Comparison of ENCODE assay signal across 8 cellular contexts in the genomic region with DNA sequence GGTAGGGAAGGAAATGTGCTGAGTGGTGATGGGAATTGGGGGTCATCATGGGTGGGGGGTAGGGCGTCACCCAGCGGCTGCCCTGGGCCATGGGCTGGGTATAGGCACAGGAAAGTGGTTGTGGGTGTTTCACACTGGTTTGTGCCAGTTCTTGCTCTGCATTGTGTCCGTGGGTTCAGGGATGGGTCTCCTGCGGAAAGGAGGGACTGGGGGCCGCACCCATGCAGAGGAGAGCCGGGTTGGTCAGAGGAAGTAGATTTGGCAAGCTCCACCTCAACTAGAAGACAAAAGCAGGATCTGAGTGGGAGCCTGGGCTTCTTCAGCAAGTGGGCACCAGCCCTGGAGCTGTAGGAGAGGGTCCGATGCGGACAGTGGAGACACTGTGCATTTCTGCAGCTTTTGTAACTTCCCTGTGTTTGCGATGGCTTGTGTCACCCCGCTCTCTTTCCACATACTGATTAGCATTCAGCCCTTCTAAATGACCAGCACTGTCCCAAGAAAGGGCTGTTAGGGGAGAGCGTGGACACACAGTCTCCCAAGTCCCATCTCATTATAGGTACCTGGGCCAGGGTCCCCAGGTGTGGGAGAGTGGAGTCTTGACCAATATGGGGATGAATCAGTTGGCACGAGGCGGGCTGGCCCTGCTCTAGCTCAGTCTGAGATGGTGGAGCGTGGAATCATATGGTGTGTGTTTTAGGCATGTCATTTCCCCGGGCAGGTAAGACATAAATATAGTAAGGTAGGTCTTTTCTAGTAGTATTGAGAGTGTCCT.
DNase-seq lines count a peak whose midpoint lies in the region; FAIRE-seq and TF ChIP-seq lines count a peak whose summit lies in the region.

No MANE protein-coding gene starts in this region.

- no peak for TF ChIP-seq POLR2A in H1 (IDR thresholded peaks at IDR 0.05; ENCODE audit: control extremely low read depth in 1 of 2, low read depth in 2 of 2, low read length in 2 of 2)
- TF ChIP-seq POLR2A in prostate gland (IDR thresholded peaks at IDR 0.05): no peak

- peak overlapping the region in 1 of 2 experiments; percentile 98; a peak in 1 of 4 replicates for H3K4me2 ChIP-seq in H1 (ENCODE audit: insufficient read depth in 1 of 2, low read depth in 2 of 2, low read length in 2 of 2)

- H3K9me3 ChIP-seq in H1 (ENCODE audit: insufficient read depth in 2 of 2, low read depth in 1 of 2, low read length in 1 of 2) (no peaks in the 10 kb centered on the region), prostate gland (no peaks in the 10 kb centered on the region)

- H2BK12ac ChIP-seq in H1 (ENCODE audit: low read depth, low read length): no peak overlapping the region

- TF ChIP-seq EP300 in H1 (IDR thresholded peaks at IDR 0.05; ENCODE audit: borderline replicate concordance in 1 of 2, low read depth in 2 of 2, low read length in 2 of 2): no peak

- peak; percentile 54 for DNase-seq in GM12865 (ENCODE audit: low read depth)
- DNase-seq in NOMO-1 treated with dmso at 0.1 percent for 144 hours (lab: John Stamatoyannopoulos, UW; ENCODE audit: unreplicated experiment): peak; percentile 64
- no peak for DNase-seq in H1 (ENCODE audit: low read depth in 1 of 2, low spot score in 2 of 2)
- DNase-seq in prostate gland (ENCODE audit: low spot score): no peak
- DNase-seq in NCI-H524 treated with DMSO at 0.1 percent for 48 hours (lab: John Stamatoyannopoulos, UW): no peak
- DNase-seq in H7: no peak
- DNase-seq in GM19240 (ENCODE audit: insufficient read length, low spot score): no peak
- DNase-seq in COLO668 (lab: John Stamatoyannopoulos, UW; ENCODE audit: unreplicated experiment): no peak

- no peak overlapping the region for H2BK20ac ChIP-seq in H1 (ENCODE audit: low read length)

- TF ChIP-seq CTCF in GM12865 (IDR thresholded peaks at IDR 0.05; ENCODE audit: insufficient read depth, low read depth, low read length, missing control alignments): peak; percentile 16
- TF ChIP-seq CTCF in H1 (IDR thresholded peaks at IDR 0.05; ENCODE audit: control extremely low read depth in 1 of 3, insufficient read depth in 1 of 3, low read depth in 1 of 3, low read length in 3 of 3): no peak
- TF ChIP-seq CTCF in prostate gland (IDR thresholded peaks at IDR 0.05): no peak

- peaks cover 14% of the 10 kb centered on the region for H3K79me1 ChIP-seq in H1 (ENCODE audit: low read depth, low read length)

- peaks cover 15 to 40% of the 10 kb centered on the region in 2 experiments for H4K20me1 ChIP-seq in H1 (replicated peaks in 1 of 2; ENCODE audit: control insufficient read depth in 1 of 2, insufficient read depth in 2 of 2, low read length in 2 of 2)

- intact Hi-C loops in prostate gland (cut with DNase I): loop anchor here (5.0 kb wide), 1 partner anchor 43 kb away; no protein-coding TSS in a partner anchor

- H3K9ac ChIP-seq in H1 (replicated peaks in 1 of 4; ENCODE audit: extremely low read depth in 1 of 4, low read depth in 3 of 4, low read length in 3 of 4): no peak overlapping the region

- H3K4me3 ChIP-seq in GM12865 (ENCODE audit: low read depth, low read length) (peak overlapping the region; percentile 89), H1 (ENCODE audit: extremely low read depth in 1 of 4, insufficient read depth in 2 of 4, low read depth in 3 of 4, low read length in 4 of 4) (no peak overlapping the region), prostate gland (peak overlapping the region in 1 of 2 donors; percentile 0), H7 (ENCODE audit: insufficient read depth, low read depth, low read length) (no peak overlapping the region)

- 87% methylated on average over 15 of the region's 15 CpGs; no CpG with 5 or more reads in 1 of the 2 experiments for WGBS in H1 (ENCODE audit: extremely low coverage in 1 of 2, insufficient coverage in 1 of 2, insufficient read length in 1 of 2, insufficient replicate concordance in 2 of 2, low coverage in 1 of 2, low lambda C conversion rate in 2 of 2, missing lambda C conversion rate in 1 of 2), 2 experiments
- WGBS in prostate gland: 74% methylated on average over 15 of the region's 15 CpGs

- POLR2A ChIA-PET in H1 (lab: Charles Lee; ENCODE audit: partially characterized antibody): interaction anchor here (1.5 kb wide), 1 partner anchor 18 kb away, joined by 4 read pairs; no protein-coding TSS in a partner anchor

- no peak for TF ChIP-seq RAD21 in H1 (IDR thresholded peaks at IDR 0.05 in 1 of 2, conservative IDR thresholded peaks at IDR 0.05 in 1 of 2; ENCODE audit: low read depth in 2 of 2, low read length in 2 of 2)

- no peak overlapping the region for H2BK5ac ChIP-seq in H1 (ENCODE audit: low read depth, low read length)

- H3K23me2 ChIP-seq in H1 (ENCODE audit: low read depth, low read length): peaks cover 21% of the 10 kb centered on the region

- CTCF ChIA-PET in H1 (lab: Charles Lee; ENCODE audit: partially characterized antibody): interaction anchor here (0.7 to 2.2 kb wide), 6 partner anchors 8 to 445 kb away, joined by 3 to 10 read pairs (median 4); no protein-coding TSS in a partner anchor

- H2AFZ ChIP-seq in H1 (ENCODE audit: low read length): no peak overlapping the region

- H3K27ac ChIP-seq in H1 (ENCODE audit: low read depth, low read length) (no peak overlapping the region), prostate gland (peak overlapping the region; percentile 91 to 97)

- no peak overlapping the region; the same call in 1 of the 2 replicates for H2AK5ac ChIP-seq in H1 (ENCODE audit: low read depth, low read length)

- H3K79me2 ChIP-seq in H1 (ENCODE audit: control insufficient read depth in 1 of 2, insufficient read depth in 2 of 2, low read length in 2 of 2): peaks cover 12 to 69% of the 10 kb centered on the region in 2 experiments; a peak in 3 of 4 replicates

- H2BK120ac ChIP-seq in H1 (replicated peaks; ENCODE audit: low read depth, low read length): no peak overlapping the region

- H3K23ac ChIP-seq in H1 (ENCODE audit: insufficient read length): no peak overlapping the region

- H2BK15ac ChIP-seq in H1 (ENCODE audit: low read length): no peak overlapping the region

- H3K56ac ChIP-seq in H1 (replicated peaks; ENCODE audit: insufficient read length, low read depth, low read length): no peak overlapping the region

- H3K27me3 ChIP-seq in H1 (replicated peaks in 1 of 4; ENCODE audit: control insufficient read depth in 3 of 4, extremely low read depth in 1 of 4, insufficient read depth in 3 of 4, low read length in 3 of 4): peaks cover 0 to 9% (median 3%) of the 10 kb centered on the region in 4 experiments; a peak in 3 of 7 replicates
- no peaks in the 10 kb centered on the region for H3K27me3 ChIP-seq in prostate gland (replicated peaks; ENCODE audit: insufficient read depth)
- H3K27me3 ChIP-seq in H7 (ENCODE audit: control insufficient read depth, insufficient read depth, low read length): no peaks in the 10 kb centered on the region

- H4K91ac ChIP-seq in H1 (replicated peaks; ENCODE audit: insufficient read length, low read length): no peak overlapping the region

- H3K4me1 ChIP-seq in H1 (replicated peaks in 1 of 4; ENCODE audit: control insufficient read depth in 3 of 4, insufficient read depth in 4 of 4, low read length in 3 of 4): peaks cover 7 to 23% (median 16%) of the 10 kb centered on the region in 4 experiments
- peaks cover 35% of the 10 kb centered on the region for H3K4me1 ChIP-seq in prostate gland (replicated peaks)

- H4K8ac ChIP-seq in H1 (ENCODE audit: extremely low read depth, insufficient read depth, low read length): no peak overlapping the region

- H3K14ac ChIP-seq in H1 (ENCODE audit: insufficient read length): no peak overlapping the region

- H4K5ac ChIP-seq in H1 (ENCODE audit: insufficient read length, low read depth, low read length): no peak overlapping the region

- FAIRE-seq in H1 (lab: Jason Lieb, UNC): no peak

- H3K4ac ChIP-seq in H1 (replicated peaks; ENCODE audit: insufficient read length, low read depth, low read length): no peak overlapping the region

- H3K18ac ChIP-seq in H1 (ENCODE audit: extremely low read depth, low read length): 0 out of 2 replicates have a peak overlapping the region, but pooled peaks have one; percentile 56

- H3K36me3 ChIP-seq in H1 (ENCODE audit: control insufficient read depth in 2 of 4, insufficient read depth in 4 of 4, low read length in 3 of 4) (no peaks in the 10 kb centered on the region), prostate gland (no peaks in the 10 kb centered on the region), H7 (replicated peaks; ENCODE audit: control insufficient read depth, insufficient read depth, low read length) (no peaks in the 10 kb centered on the region)

TF ChIP-seq in H1, 55 proteins besides CTCF, POLR2A, EP300 and RAD21:
- no peak for TF ChIP-seq BRCA1 (IDR thresholded peaks at IDR 0.05; ENCODE audit: low read depth, low read length)
- TF ChIP-seq KDM4A (IDR thresholded peaks at IDR 0.05; ENCODE audit: low read depth, low read length, severe bottlenecking): no peak
- TF ChIP-seq CBX8 (IDR thresholded peaks at IDR 0.05; ENCODE audit: borderline replicate concordance, low read depth, low read length): no peak
- no peak for TF ChIP-seq TAF1 (IDR thresholded peaks at IDR 0.05; ENCODE audit: low read depth, low read length)
- no peak for TF ChIP-seq CBX5 (IDR thresholded peaks at IDR 0.05; ENCODE audit: low read depth, low read length)
- no peak for TF ChIP-seq GTF2F1 (IDR thresholded peaks at IDR 0.05; ENCODE audit: borderline replicate concordance, low read depth, low read length)
- no peak for TF ChIP-seq KDM1A (IDR thresholded peaks at IDR 0.05; ENCODE audit: borderline replicate concordance, low read length)
- TF ChIP-seq JUN (IDR thresholded peaks at IDR 0.05; ENCODE audit: low read depth, low read length): no peak
- no peak for TF ChIP-seq NRF1 (IDR thresholded peaks at IDR 0.05; ENCODE audit: low read depth, low read length)
- TF ChIP-seq HDAC6 (IDR thresholded peaks at IDR 0.05; ENCODE audit: low read depth, low read length): no peak
- no peak for TF ChIP-seq POLR2AphosphoS5 (IDR thresholded peaks at IDR 0.05; ENCODE audit: low read depth, low read length)
- TF ChIP-seq ZNF274 (IDR thresholded peaks at IDR 0.05; ENCODE audit: borderline replicate concordance, extremely low read depth, low read length): no peak

Comparison
In these comparisons a context has a peak if more than half of its experiments do, and no peak if none do; other contexts are left out.
1. DNase-seq: peak in GM12865 (single experiment) and NOMO-1 treated with dmso at 0.1 percent for 144 hours (single experiment); none in H1 (0 of 2), prostate gland (single experiment), NCI-H524 treated with DMSO at 0.1 percent for 48 hours (single experiment), H7 (single experiment), GM19240 (single experiment) and COLO668 (single experiment).